Comparison of ENCODE assay signal across 1 cellular context in genomic region chr19:44164673-44165512, GRCh38.
A peak's percentile ranks its signal among the peaks of the same experiment; 100 is the strongest.
TF ChIP-seq lines count a peak whose summit lies in the region.

Gene ZNF226 (plus strand): TSS chr19:44165100. CDS start chr19:44170081, 4,981 bp downstream.

TF ChIP-seq in K562, 482 proteins besides CTCF, POLR2A, EP300 and RAD21 (continued from another document and continues in another):
- peak; percentile 79; the same call in 1 of the 2 replicates for TF ChIP-seq ZNF407 (IDR thresholded peaks at IDR 0.05; ENCODE audit: low read depth)
- TF ChIP-seq ELF4 (CRISPR knock-in tag; IDR thresholded peaks at IDR 0.05) = peak; percentile 64; the same call in 1 of the 2 replicates
- TF ChIP-seq POLR2H (tag; IDR thresholded peaks at IDR 0.05; ENCODE audit: low read depth) = peak; percentile 67
- TF ChIP-seq MTA3 (IDR thresholded peaks at IDR 0.05; ENCODE audit: borderline replicate concordance) = peak; percentile 24; the same call in 1 of the 2 replicates
- TF ChIP-seq ZNF518B (CRISPR knock-in tag; IDR thresholded peaks at IDR 0.05) = no peak
- peak in 1 of 2 experiments; percentile 60; a peak in 2 of 4 replicates for TF ChIP-seq ZNF639 (CRISPR knock-in tag; conservative IDR thresholded peaks at IDR 0.05 in 1 of 2, IDR thresholded peaks at IDR 0.05 in 1 of 2)
- TF ChIP-seq DPF2 (IDR thresholded peaks at IDR 0.05) = 0 out of 2 replicates have a peak, but pooled peaks have one; percentile 16
- peak; percentile 50; the same call in 1 of the 2 replicates for TF ChIP-seq TEAD2 (tag; IDR thresholded peaks at IDR 0.05)
- no peak for TF ChIP-seq ERF (CRISPR knock-in tag; IDR thresholded peaks at IDR 0.05)
- peak; percentile 64; the same call in 1 of the 2 replicates for TF ChIP-seq ZEB2 (IDR thresholded peaks at IDR 0.05)
- TF ChIP-seq SFPQ (IDR thresholded peaks at IDR 0.05; ENCODE audit: low read depth, low read length) = no peak
- TF ChIP-seq ETV5 (CRISPR knock-in tag; IDR thresholded peaks at IDR 0.05; ENCODE audit: low read depth) = peak; percentile 68
- TF ChIP-seq GABPA (tag; conservative IDR thresholded peaks at IDR 0.05; ENCODE audit: low read depth) = peak; percentile 97
- TF ChIP-seq AFF1 (IDR thresholded peaks at IDR 0.05; ENCODE audit: low read depth in 1 of 2, partially characterized antibody in 2 of 2) = peak in 1 of 2 experiments; percentile 96
- peak; percentile 10; the same call in 1 of the 2 replicates for TF ChIP-seq ESRRA (IDR thresholded peaks at IDR 0.05; ENCODE audit: borderline replicate concordance, low read depth)
- TF ChIP-seq PHF20 (IDR thresholded peaks at IDR 0.05; ENCODE audit: partially characterized antibody) = peak; percentile 43
- TF ChIP-seq JUND (IDR thresholded peaks at IDR 0.05; ENCODE audit: borderline replicate concordance, low read depth, low read length) = peak; percentile 71
- TF ChIP-seq JUND (tag; IDR thresholded peaks at IDR 0.05; ENCODE audit: borderline replicate concordance, low read depth, low read length) = peak; percentile 60; the same call in 2 of the 3 replicates
- TF ChIP-seq THAP12 (CRISPR knock-in tag; IDR thresholded peaks at IDR 0.05) = no peak
